Comparison of ENCODE assay signal across 24 cellular contexts in genomic region chr15:68184616-68185470, GRCh38. TPM values are rescaled to one million over a fixed set of nuclear protein-coding genes. Genes with fewer than 3 reads are reported as not detected.
DNase-seq lines count a peak whose midpoint lies in the region; FAIRE-seq and TF ChIP-seq lines count a peak whose summit lies in the region.
"Had no signal": no experiment of that assay in that cellular context is flagged by ENCODE, and none has a peak within 500 bp of the region (broad histone marks: within the 10 kb centered on the region; RNA-seq: fewer than 3 reads in every experiment).

No MANE protein-coding gene starts in this region.

- H3K4me1 Mint-ChIP-seq in activated naive CD4-positive, alpha-beta T cell treated with anti-CD3 and anti-CD28 coated beads, Interleukin-2, amount 50 U/mL, for 24 hours, result no peaks in the 10 kb centered on the region
- H3K4me1 Mint-ChIP-seq in type B pancreatic cell (ENCODE audit: unreplicated experiment), result no peaks in the 10 kb centered on the region
- H3K4me1 Mint-ChIP-seq: CD8-positive, alpha-beta memory T cell had no signal

- H3K27me3 Mint-ChIP-seq in activated naive CD4-positive, alpha-beta T cell treated with anti-CD3 and anti-CD28 coated beads, Interleukin-2, amount 50 U/mL, for 24 hours, result no peaks in the 10 kb centered on the region
- no peaks in the 10 kb centered on the region for H3K27me3 Mint-ChIP-seq in type B pancreatic cell
- H3K27me3 Mint-ChIP-seq: CD8-positive, alpha-beta memory T cell had no signal

- H3K36me3 Mint-ChIP-seq in activated naive CD4-positive, alpha-beta T cell treated with anti-CD3 and anti-CD28 coated beads, Interleukin-2, amount 50 U/mL, for 24 hours, result peaks cover 15% of the 10 kb centered on the region
- H3K36me3 Mint-ChIP-seq in type B pancreatic cell, result peaks cover 43% of the 10 kb centered on the region

- no peaks in the 10 kb centered on the region for H3K9me3 Mint-ChIP-seq in activated naive CD4-positive, alpha-beta T cell treated with anti-CD3 and anti-CD28 coated beads, Interleukin-2, amount 50 U/mL, for 24 hours
- no peaks in the 10 kb centered on the region for H3K9me3 Mint-ChIP-seq in type B pancreatic cell
- H3K9me3 Mint-ChIP-seq: CD8-positive, alpha-beta memory T cell; nephron had no signal

- H3K4me3 ChIP-seq in bronchial epithelial cell (ENCODE audit: low read depth, low read length), result no peak overlapping the region
- H3K4me3 ChIP-seq: sigmoid colon, uterus had no signal

- no peaks in the 10 kb centered on the region for H3K27me3 ChIP-seq in bronchial epithelial cell (ENCODE audit: control insufficient read depth, insufficient read depth, low read length)
- H3K27me3 ChIP-seq: sigmoid colon, uterus had no signal

- H3K27ac Mint-ChIP-seq in activated naive CD4-positive, alpha-beta T cell treated with anti-CD3 and anti-CD28 coated beads, Interleukin-2, amount 50 U/mL, for 24 hours, result peak overlapping the region; percentile 35
- H3K27ac Mint-ChIP-seq in type B pancreatic cell, result peak overlapping the region; percentile 35
- H3K27ac Mint-ChIP-seq: nephron had no signal

- no peak overlapping the region for H3K4me3 Mint-ChIP-seq in activated naive CD4-positive, alpha-beta T cell treated with anti-CD3 and anti-CD28 coated beads, Interleukin-2, amount 50 U/mL, for 24 hours
- no peak overlapping the region for H3K4me3 Mint-ChIP-seq in type B pancreatic cell
- H3K4me3 Mint-ChIP-seq: CD8-positive, alpha-beta memory T cell; nephron had no signal

- TF ChIP-seq CTCF in bronchial epithelial cell (IDR thresholded peaks at IDR 0.05; ENCODE audit: insufficient read depth, low read length, severe bottlenecking), result no peak
- no peak for TF ChIP-seq CTCF in type B pancreatic cell (conservative IDR thresholded peaks at IDR 0.05)

- no peak for DNase-seq in activated naive CD4-positive, alpha-beta T cell (lab: John Stamatoyannopoulos, UW)
- DNase-seq in MV-4-11 (lab: John Stamatoyannopoulos, UW) (peak; percentile 36), bronchial epithelial cell (ENCODE audit: low read depth) (no peak), type B pancreatic cell (ENCODE audit: extremely low spot score, unreplicated experiment) (no peak), NCI-H146 treated with DMSO at 0.1 percent for 48 hours (lab: John Stamatoyannopoulos, UW; ENCODE audit: unreplicated experiment) (no peak), nucleus accumbens (lab: John Stamatoyannopoulos, UW) (no peak)
- DNase-seq: activated CD4-positive, alpha-beta T cell treated with anti-CD3 and anti-CD28 coated beads for 1 hour; activated CD8-positive, alpha-beta memory T cell treated with anti-CD3 and anti-CD28 coated beads, Interleukin-2, amount 50 U/mL, for 48 hours; CD8-positive, alpha-beta memory T cell; DMS153; erythroblast; NCI-H1694; NCI-H2171 treated with DMSO at 0.1 percent for 48 hours; NCI-H524 treated with DMSO at 0.1 percent for 48 hours; sigmoid colon; stimulated activated CD8-positive, alpha-beta memory T cell treated with anti-CD3 and anti-CD28 coated beads, Interleukin-4, amount 100 ng/mL, for 48 hours; T1000; uterus had no signal

- H3K36me3 ChIP-seq in bronchial epithelial cell (ENCODE audit: control insufficient read depth, insufficient read depth, low read length), result peaks cover 5% of the 10 kb centered on the region
- H3K36me3 ChIP-seq: uterus had no signal

- peak; percentile 72 for FAIRE-seq in bronchial epithelial cell (lab: Jason Lieb, UNC)
- FAIRE-seq: frontal cortex, G401.6, H54, islet of Langerhans had no signal

RNA-seq across cellular contexts. Expression of gene CALML4, which starts 20.3 kb away (rescaled TPM):
- 4.5 and 6.4 TPM in 2 replicates for total RNA-seq in bronchial epithelial cell
- total RNA-seq in type B pancreatic cell (ENCODE audit: low replicate concordance), result 8.9 and 9.4 TPM in 2 replicates

RNA-seq across cellular contexts. Expression of gene CLN6, which starts 44.7 kb away (rescaled TPM):
- total RNA-seq in bronchial epithelial cell, result 6.1 and 8.2 TPM in 2 replicates
- 29.5 and 43.0 TPM in 2 replicates for total RNA-seq in type B pancreatic cell (ENCODE audit: low replicate concordance)
